ENCODE assay signal across 13 cellular contexts in the genomic region with DNA sequence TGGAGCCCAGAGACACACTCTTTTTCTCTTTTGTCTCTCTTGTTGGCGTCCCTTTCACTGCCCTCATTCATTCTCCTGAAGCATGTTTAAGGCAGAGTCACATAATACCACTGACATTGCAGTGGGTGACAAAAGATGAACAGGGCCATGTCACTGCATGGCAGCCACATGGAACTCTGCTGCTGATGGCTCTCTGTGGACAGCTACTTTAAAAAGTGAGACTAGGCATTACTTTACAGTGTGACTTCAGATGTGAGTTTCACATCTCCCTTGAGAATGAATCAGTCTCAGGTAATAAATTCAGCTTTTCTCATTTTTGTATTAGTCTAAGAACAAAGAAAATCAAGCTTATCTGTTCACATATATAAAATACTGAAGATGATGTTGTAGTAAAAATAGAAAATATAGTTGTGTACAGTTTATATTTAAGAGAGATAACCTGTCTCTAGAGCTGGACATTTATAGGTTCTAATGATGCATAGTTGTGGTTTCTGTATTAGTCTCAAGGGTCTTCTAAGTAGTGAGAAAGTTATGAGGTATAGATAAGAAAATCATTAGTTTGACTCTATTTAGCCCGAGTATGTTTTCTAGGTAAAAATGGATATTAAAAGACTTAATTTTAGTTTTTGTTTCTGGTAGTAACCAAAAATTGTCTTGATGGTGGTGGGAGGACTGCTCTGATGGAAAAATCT. TPM values are rescaled to one million over a fixed set of nuclear protein-coding genes. Genes with fewer than 3 reads are reported as not detected.
DNase-seq lines count a peak whose midpoint lies in the region; ATAC-seq, FAIRE-seq and TF ChIP-seq lines count a peak whose summit lies in the region.
"Had no signal": no experiment of that assay in that cellular context is flagged by ENCODE, and none has a peak within 500 bp of the region (broad histone marks: within the 10 kb centered on the region; RNA-seq: fewer than 3 reads in every experiment).

No MANE protein-coding gene starts in this region.

- 15% methylated on average over 2 of the region's 2 CpGs for WGBS in GM12878 (ENCODE audit: insufficient coverage, insufficient replicate concordance, low lambda C conversion rate, missing lambda C conversion rate)

- peak overlapping the region; percentile 46; the same call in 1 of the 2 replicates for H3K27ac ChIP-seq in GM12878 (ENCODE audit: control insufficient read depth, insufficient read depth)
- H3K27ac ChIP-seq in tibial artery = no peak overlapping the region
- H3K27ac ChIP-seq: esophagus squamous epithelium had no signal

- intact Hi-C loops in GM12878 (cut with micrococcal nuclease; ENCODE audit: unreplicated experiment) (loop anchor here (10.0 kb wide), 1 partner anchor 366 kb away; a partner anchor contains a TSS), tibial artery (cut with DNase I; ENCODE audit: low total_unique reads) (no loop called here)

- TF ChIP-seq RAD21 in GM12878 (IDR thresholded peaks at IDR 0.05; ENCODE audit: insufficient read depth, low read depth, low read length) = no peak

- peaks cover 19% of the 10 kb centered on the region for H3K4me1 ChIP-seq in GM12878 (ENCODE audit: control insufficient read depth, insufficient read depth, low read length)
- peaks cover 0 to 12% (median 5%) of the 10 kb centered on the region in 4 donors for H3K4me1 ChIP-seq in tibial artery

- TF ChIP-seq EP300 in GM12878 (IDR thresholded peaks at IDR 0.05; ENCODE audit: borderline replicate concordance in 1 of 2, control insufficient read depth in 1 of 2, low read depth in 2 of 2, low read length in 2 of 2) = no peak

- SMC1A ChIA-PET in GM12878 (lab: Charles Lee; ENCODE audit: uncharacterized antibody, unreplicated experiment) = interaction anchor here (0.6 to 2.8 kb wide), 13 partner anchors 10 to 370 kb away, joined by 3 to 8 read pairs (median 4); no protein-coding TSS in a partner anchor

- peak; percentile 89 for ATAC-seq in GM18870 (IDR thresholded peaks at IDR 0.05; ENCODE audit: unreplicated experiment)
- peak; percentile 88 for ATAC-seq in GM21515 (IDR thresholded peaks at IDR 0.05; ENCODE audit: unreplicated experiment)
- peak; percentile 91 for ATAC-seq in HG03064 (IDR thresholded peaks at IDR 0.05; ENCODE audit: low read depth, unreplicated experiment)
- peak; percentile 94 for ATAC-seq in GM12878

- BruUV-seq in GM12878 (replicated peaks; lab: Mats Ljungman, UMichigan) = no TSS peak

- POLR2A ChIA-PET in GM12878 (lab: Charles Lee) = interaction anchor here (0.7 kb wide), 1 partner anchor 41 kb away, joined by 3 read pairs; no protein-coding TSS in a partner anchor

- TF ChIP-seq CTCF in GM12878 (IDR thresholded peaks at IDR 0.05 in 2 of 3, conservative IDR thresholded peaks at IDR 0.05 in 1 of 3; ENCODE audit: control insufficient read depth in 2 of 3, extremely low read depth in 1 of 3, insufficient read depth in 1 of 3, low read depth in 3 of 3, low read length in 3 of 3) (no peak), tibial artery (IDR thresholded peaks at IDR 0.05) (no peak)

- H3K79me2 ChIP-seq in GM12878 (ENCODE audit: control insufficient read depth, insufficient read depth, low read length) = peaks cover 19% of the 10 kb centered on the region

- H3K36me3 ChIP-seq in GM12878 (ENCODE audit: control insufficient read depth in 2 of 2, insufficient read depth in 2 of 2, low read length in 1 of 2) (peaks cover 4 to 16% of the 10 kb centered on the region in 2 experiments), tibial artery (peaks cover 26 to 46% (median 44%) of the 10 kb centered on the region in 3 donors)

- in situ Hi-C loops in GM12878 (cut with MboI) = no loop called here

- no peak for TF ChIP-seq POLR2A in GM12878 (IDR thresholded peaks at IDR 0.05; ENCODE audit: low read depth, low read length)

- H2AFZ ChIP-seq in GM12878 (ENCODE audit: control insufficient read depth, low read depth, low read length) = no peak overlapping the region

- RAD21 ChIA-PET in GM12878 (lab: Charles Lee; ENCODE audit: unreplicated experiment) = interaction anchor here (0.7 to 1.7 kb wide), 6 partner anchors 16 to 371 kb away, joined by 3 to 4 read pairs (median 3); a partner anchor contains a TSS

- peak overlapping the region; percentile 81 for H3K4me2 ChIP-seq in GM12878 (ENCODE audit: control insufficient read depth, insufficient read depth)

- DNase-seq in GM12878 (ENCODE audit: low read depth, low spot score) = no peak
- no peak for DNase-seq in activated gamma-delta T cell treated with Interleukin-2 at 50 U/mL for 16 hours
- DNase-seq in tibial artery = no peak
- no peak for DNase-seq in RKO (ENCODE audit: low spot score)
- DNase-seq: caudate nucleus, COR-L47, esophagus squamous epithelium, SHP77 treated with DMSO at 0.1 percent for 48 hours, small intestine had no signal

- no peak overlapping the region for H3K9ac ChIP-seq in GM12878 (ENCODE audit: control insufficient read depth, insufficient read depth, low read length)

- peak; percentile 84 for FAIRE-seq in GM12878 (lab: Jason Lieb, UNC)
- FAIRE-seq: small intestine had no signal

- no peaks in the 10 kb centered on the region for H3K9me3 ChIP-seq in GM12878 (replicated peaks; ENCODE audit: control insufficient read depth, insufficient read depth, low read length)
- no peaks in the 10 kb centered on the region for H3K9me3 ChIP-seq in tibial artery
- H3K9me3 ChIP-seq: esophagus squamous epithelium had no signal

- H4K20me1 ChIP-seq in GM12878 (ENCODE audit: control insufficient read depth, insufficient read depth) = no peaks in the 10 kb centered on the region

- H3K27me3 ChIP-seq in GM12878 (replicated peaks in 1 of 2; ENCODE audit: control insufficient read depth in 2 of 2, insufficient read depth in 2 of 2, low read length in 1 of 2) (no peaks in the 10 kb centered on the region), tibial artery (no peaks in the 10 kb centered on the region)
- H3K27me3 ChIP-seq: esophagus squamous epithelium had no signal

- CTCF ChIA-PET in GM12878 (lab: Yijun Ruan, JAX) = interaction anchor here (0.7 to 2.6 kb wide), 7 partner anchors 13 to 126 kb away, joined by 3 to 14 read pairs (median 5); a partner anchor contains a TSS

- no peak overlapping the region for H3K4me3 ChIP-seq in GM12878
- H3K4me3 ChIP-seq in tibial artery = no peak overlapping the region
- H3K4me3 ChIP-seq: esophagus squamous epithelium had no signal

TF ChIP-seq in GM12878, 131 proteins besides CTCF, POLR2A, EP300 and RAD21 (continues in another document):
- TF ChIP-seq, protein P1, sequence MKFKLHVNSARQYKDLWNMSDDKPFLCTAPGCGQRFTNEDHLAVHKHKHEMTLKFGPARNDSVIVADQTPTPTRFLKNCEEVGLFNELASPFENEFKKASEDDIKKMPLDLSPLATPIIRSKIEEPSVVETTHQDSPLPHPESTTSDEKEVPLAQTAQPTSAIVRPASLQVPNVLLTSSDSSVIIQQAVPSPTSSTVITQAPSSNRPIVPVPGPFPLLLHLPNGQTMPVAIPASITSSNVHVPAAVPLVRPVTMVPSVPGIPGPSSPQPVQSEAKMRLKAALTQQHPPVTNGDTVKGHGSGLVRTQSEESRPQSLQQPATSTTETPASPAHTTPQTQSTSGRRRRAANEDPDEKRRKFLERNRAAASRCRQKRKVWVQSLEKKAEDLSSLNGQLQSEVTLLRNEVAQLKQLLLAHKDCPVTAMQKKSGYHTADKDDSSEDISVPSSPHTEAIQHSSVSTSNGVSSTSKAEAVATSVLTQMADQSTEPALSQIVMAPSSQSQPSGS (IDR thresholded peaks at IDR 0.05; ENCODE audit: low read length) = no peak
- TF ChIP-seq BRCA1 (IDR thresholded peaks at IDR 0.05; ENCODE audit: low read depth, low read length) (no peak), GABPA (IDR thresholded peaks at IDR 0.05; ENCODE audit: low read depth) (no peak), DPF2 (IDR thresholded peaks at IDR 0.05) (no peak), POLR2AphosphoS5 (IDR thresholded peaks at IDR 0.05; ENCODE audit: low read length) (no peak), SMC3 (IDR thresholded peaks at IDR 0.05; ENCODE audit: borderline replicate concordance, low read length) (no peak), BACH1 (IDR thresholded peaks at IDR 0.05; ENCODE audit: borderline replicate concordance) (no peak)

RNA-seq across cellular contexts. Expression of a gene that starts 6.1 kb away (rescaled TPM):
- total RNA-seq in GM12878 (2013; cell fraction: nucleolus; rRNA removed) = 42.0 and 42.2 TPM in 2 replicates
- 18.0 and 20.7 TPM in 2 replicates for total RNA-seq in GM12878 (2014; rRNA removed)
- total RNA-seq in GM12878 (2014; rRNA removed; fragmentation: Illumina TruSeq; extraction: Trizol) = 20.9 and 22.0 TPM in 2 replicates
- 25.6 and 25.7 TPM in 2 replicates for total RNA-seq in GM12878 (2021)
- polyA plus RNA-seq in GM12878 (2011; ENCODE audit: low read depth) = 9.4 TPM
- 29.0 and 43.5 TPM in 2 replicates for polyA plus RNA-seq in GM12878 (2011; rRNA removed)
- polyA plus RNA-seq in GM12878 (2011; cell fraction: cytosol; rRNA removed) = 14.7 and 17.7 TPM in 2 replicates
- 20.2 and 21.8 TPM in 2 replicates for polyA plus RNA-seq in GM12878 (2011; cell fraction: nucleus; rRNA removed)
- 11.5 and 16.5 TPM in 2 replicates for polyA plus RNA-seq in GM12878 (2012)
- 23.7 and 26.2 TPM in 2 replicates for polyA plus RNA-seq in GM12878 (2014; fragmentation: Illumina TruSeq; extraction: Trizol)
- 10 to 100 TPM in 1 of 2 experiments, 1 to 10 TPM in 1; 7.5 to 12.6 TPM for polyA plus RNA-seq in GM12878 (2014; fragmentation: Nextera tagmentation; extraction: Ambion mirVana)
- 19.0 and 24.8 TPM in 2 replicates for polyA plus RNA-seq in GM12878 (2014; rRNA removed)
- 10 to 100 TPM; 26.7 to 29.9 TPM for polyA plus RNA-seq in GM12878 (2016; fragmentation: Nextera tagmentation; extraction: Ambion mirVana)
- polyA minus RNA-seq in GM12878 (2011; rRNA and poly(A)+ RNA removed) = 16.8 and 23.3 TPM in 2 replicates
- 13.7 and 16.4 TPM in 2 replicates for polyA minus RNA-seq in GM12878 (2011; cell fraction: cytosol; rRNA and poly(A)+ RNA removed)
- 15.2 and 18.7 TPM in 2 replicates for polyA minus RNA-seq in GM12878 (2011; cell fraction: nucleus; rRNA and poly(A)+ RNA removed)

RNA-seq across cellular contexts. Expression of a gene that starts 51.0 kb away (rescaled TPM):
- total RNA-seq in GM12878 (2013; cell fraction: nucleolus; rRNA removed) = not detected in 2 replicates
- total RNA-seq in GM12878 (2014; rRNA removed) (under 0.01 TPM in 1 of 2 replicates, not detected in the other), GM12878 (2014; rRNA removed; fragmentation: Illumina TruSeq; extraction: Trizol) (not detected in 2 replicates), GM12878 (2021) (not detected in 2 replicates)
- polyA plus RNA-seq in GM12878 (2011; ENCODE audit: low read depth) = not detected
- polyA plus RNA-seq in GM12878 (2011; rRNA removed) (not detected in 2 replicates), GM12878 (2014; fragmentation: Illumina TruSeq; extraction: Trizol) (0.03 and 0.11 TPM in 2 replicates), GM12878 (2014; fragmentation: Nextera tagmentation; extraction: Ambion mirVana) (not detected), GM12878 (2014; rRNA removed) (not detected in 2 replicates), GM12878 (2016; fragmentation: Nextera tagmentation; extraction: Ambion mirVana) (not detected)
- polyA plus RNA-seq in GM12878 (2011; cell fraction: cytosol; rRNA removed) = not detected in 2 replicates
- polyA plus RNA-seq in GM12878 (2011; cell fraction: nucleus; rRNA removed) = not detected in 2 replicates
- polyA plus RNA-seq in GM12878 (2012) = 0.03 TPM in 2 replicates
- not detected in 2 replicates for polyA minus RNA-seq in GM12878 (2011; rRNA and poly(A)+ RNA removed)
- polyA minus RNA-seq in GM12878 (2011; cell fraction: cytosol; rRNA and poly(A)+ RNA removed) = not detected in 2 replicates
- not detected in 2 replicates for polyA minus RNA-seq in GM12878 (2011; cell fraction: nucleus; rRNA and poly(A)+ RNA removed)
- polyA plus RNA-seq: IgD-negative memory B cell had no signal
